ENCODE assay signal across 35 cellular contexts in the genomic region with DNA sequence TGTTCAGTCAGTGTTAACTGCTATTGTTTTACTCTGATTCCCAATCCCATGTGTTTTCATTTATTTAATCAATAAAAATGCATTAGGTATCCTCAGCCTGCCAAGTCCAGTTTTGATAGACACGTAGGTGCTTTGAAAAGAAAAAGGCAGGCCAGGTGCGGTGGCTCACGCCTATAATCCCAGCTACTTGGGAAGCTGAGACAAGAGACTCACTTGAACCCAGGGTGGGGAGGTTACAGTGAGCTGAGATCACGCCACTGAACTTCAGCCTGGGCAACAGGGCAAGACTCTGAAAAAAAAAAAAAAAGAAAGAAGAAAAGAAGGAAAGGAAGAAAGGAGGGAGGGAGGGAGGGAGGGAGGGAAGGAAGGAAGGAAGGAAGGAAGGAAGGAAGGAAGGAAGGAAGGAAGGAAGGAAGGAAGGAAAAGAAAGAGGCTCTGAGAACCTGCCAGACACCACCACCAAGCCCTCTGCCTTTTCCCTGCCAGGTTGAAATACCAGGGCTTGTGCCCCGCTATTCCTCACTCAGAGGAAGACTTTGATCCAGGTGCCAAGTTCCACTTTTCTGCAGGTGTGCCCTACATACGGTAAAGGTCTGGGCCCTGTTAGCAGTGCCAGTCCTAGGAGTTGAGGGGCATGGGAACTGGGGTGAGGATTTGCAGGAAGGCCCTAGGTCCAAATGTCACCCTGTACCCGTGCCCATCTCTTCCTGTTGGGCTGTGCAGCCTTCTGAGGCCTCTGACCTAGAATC. TPM values are rescaled to one million over a fixed set of nuclear protein-coding genes. Genes with fewer than 3 reads are reported as not detected.
"Had no signal": no experiment of that assay in that cellular context is flagged by ENCODE, and none has a peak within 500 bp of the region (broad histone marks: within the 10 kb centered on the region; RNA-seq: fewer than 3 reads in every experiment).

No MANE protein-coding gene starts in this region.

- DNase-seq: activated CD4-positive, alpha-beta T cell treated with anti-CD3 and anti-CD28 coated beads for 36 hours; activated CD4-positive, alpha-beta T cell treated with anti-CD3 and anti-CD28 coated beads, Interleukin-2, amount 10 ng/mL, durations not matched to agents 7 days and 5 days; activated CD4-positive, alpha-beta T cell treated with anti-CD3 and anti-CD28 coated beads, Interleukin-2, amount 50 U/mL, for 48 hours; activated CD8-positive, alpha-beta T cell treated with anti-CD3 and anti-CD28 coated beads, Interleukin-2, amount 10 ng/mL, durations not matched to agents 7 days and 5 days; activated gamma-delta T cell; activated naive CD4-positive, alpha-beta T cell treated with Interleukin-2 at 50 U/mL for 16 hours; activated naive CD8-positive, alpha-beta T cell treated with anti-CD3 and anti-CD28 coated beads, Interleukin-2, amount 50 U/mL, for 24 hours; activated T-cell treated with anti-CD3 and anti-CD28 coated beads, Interleukin-2, amount 50 U/mL, for 24 hours; anterior cingulate cortex; caudate nucleus; cerebellar nuclear complex; NCI-H1436 treated with DMSO at 0.1 percent for 48 hours; NCI-H1694 treated with DMSO at 0.1 percent for 48 hours; NCI-H2029; NCI-H2171 treated with DMSO at 0.1 percent for 48 hours; NCI-H2227 treated with DMSO at 0.1 percent for 48 hours; NCI-H446; NCI-H510A treated with DMSO at 0.1 percent for 48 hours; NCI-H526 treated with DMSO at 0.1 percent for 48 hours; NCI-H82; PC-9; Right ventricle myocardium superior had no signal

- H3K36me3 Mint-ChIP-seq: activated naive CD8-positive, alpha-beta T cell; brain; WTC11 had no signal

- H3K27ac Mint-ChIP-seq: activated CD4-positive, alpha-beta T cell treated with anti-CD3 and anti-CD28 coated beads for 36 hours; activated CD4-positive, alpha-beta T cell treated with anti-CD3 and anti-CD28 coated beads, Interleukin-2, amount 10 ng/mL, durations not matched to agents 7 days and 5 days; activated CD8-positive, alpha-beta T cell treated with anti-CD3 and anti-CD28 coated beads, Interleukin-2, amount 10 ng/mL, durations not matched to agents 7 days and 5 days; activated naive CD8-positive, alpha-beta T cell; activated naive CD8-positive, alpha-beta T cell treated with anti-CD3 and anti-CD28 coated beads, Interleukin-2, amount 50 U/mL, for 24 hours; activated T-cell treated with anti-CD3 and anti-CD28 coated beads, Interleukin-2, amount 50 U/mL, for 24 hours; activated T-helper 2 cell treated with anti-CD3 and anti-CD28 coated beads, Interferon-gamma antibody, Interleukin-2, Interleukin-4, amounts not matched to agents 10 μg/mL and 5 μg/mL and 100 μg/mL, durations not matched to agents 14 hours and 24 hours and 36 hours; brain; T-helper 1 cell treated with Interleukin-12 subunit alpha and Interleukin-12 subunit beta and Interleukin-4 antibody, amounts not matched to agents 30 μg/mL and 1 μg/mL, for 36 hours; T-helper 2 cell treated with Interferon-gamma antibody and Interleukin-4, amounts not matched to agents 5 μg/mL and 100 μg/mL, for 36 hours; WTC11 had no signal

- H3K4me3 ChIP-seq: K562, PC-9 had no signal

- H3K4me2 ChIP-seq: PC-9 had no signal

- H2AFZ ChIP-seq: PC-9 had no signal

- H3K4me1 Mint-ChIP-seq: activated CD4-positive, alpha-beta T cell treated with anti-CD3 and anti-CD28 coated beads, Interleukin-2, amount 10 ng/mL, durations not matched to agents 7 days and 5 days; brain; WTC11 had no signal

- FAIRE-seq: bronchial epithelial cell, K562, RCC 7860, TTC549 had no signal

- H3K27ac ChIP-seq: PC-9, RWPE1 had no signal

- H3K4me3 Mint-ChIP-seq: activated CD4-positive, alpha-beta T cell treated with anti-CD3 and anti-CD28 coated beads for 36 hours; activated CD4-positive, alpha-beta T cell treated with anti-CD3 and anti-CD28 coated beads, Interleukin-2, amount 10 ng/mL, durations not matched to agents 7 days and 5 days; activated CD8-positive, alpha-beta T cell treated with anti-CD3 and anti-CD28 coated beads, Interleukin-2, amount 10 ng/mL, durations not matched to agents 7 days and 5 days; activated naive CD8-positive, alpha-beta T cell; activated naive CD8-positive, alpha-beta T cell treated with anti-CD3 and anti-CD28 coated beads, Interleukin-2, amount 50 U/mL, for 24 hours; activated T-cell treated with anti-CD3 and anti-CD28 coated beads, Interleukin-2, amount 50 U/mL, for 24 hours; brain; T-helper 1 cell treated with Interleukin-12 subunit alpha and Interleukin-12 subunit beta and Interleukin-4 antibody, amounts not matched to agents 30 μg/mL and 1 μg/mL, for 36 hours; T-helper 2 cell treated with Interferon-gamma antibody and Interleukin-4, amounts not matched to agents 5 μg/mL and 100 μg/mL, for 36 hours; WTC11 had no signal

- H3K9me3 Mint-ChIP-seq: activated CD4-positive, alpha-beta T cell treated with anti-CD3 and anti-CD28 coated beads, Interleukin-2, amount 10 ng/mL, durations not matched to agents 7 days and 5 days; activated naive CD8-positive, alpha-beta T cell treated with anti-CD3 and anti-CD28 coated beads, Interleukin-2, amount 50 U/mL, for 24 hours; activated T-cell treated with anti-CD3 and anti-CD28 coated beads, Interleukin-2, amount 50 U/mL, for 24 hours; activated T-helper 2 cell treated with anti-CD3 and anti-CD28 coated beads, Interferon-gamma antibody, Interleukin-2, Interleukin-4, amounts not matched to agents 10 μg/mL and 5 μg/mL and 100 μg/mL, durations not matched to agents 14 hours and 24 hours and 36 hours; T-helper 1 cell treated with Interleukin-12 subunit alpha and Interleukin-12 subunit beta and Interleukin-4 antibody, amounts not matched to agents 30 μg/mL and 1 μg/mL, for 36 hours; T-helper 2 cell treated with Interferon-gamma antibody and Interleukin-4, amounts not matched to agents 5 μg/mL and 100 μg/mL, for 36 hours; WTC11 had no signal

RNA-seq across cellular contexts. Expression of a gene that starts 10.1 kb away (rescaled TPM):
- total RNA-seq: activated CD4-positive, alpha-beta T cell treated with anti-CD3 and anti-CD28 coated beads for 36 hours; activated CD4-positive, alpha-beta T cell treated with anti-CD3 and anti-CD28 coated beads, Interleukin-2, amount 10 ng/mL, durations not matched to agents 7 days and 5 days; activated CD8-positive, alpha-beta T cell treated with anti-CD3 and anti-CD28 coated beads, Interleukin-2, amount 10 ng/mL, durations not matched to agents 7 days and 5 days; activated T-helper 2 cell treated with anti-CD3 and anti-CD28 coated beads, Interferon-gamma antibody, Interleukin-2, Interleukin-4, amounts not matched to agents 10 μg/mL and 5 μg/mL and 100 μg/mL, durations not matched to agents 14 hours and 24 hours and 36 hours; bronchial epithelial cell; K562; MCF 10A; OCI-LY7; PC-9; Right ventricle myocardium superior had no signal
- polyA plus RNA-seq: K562 had no signal

RNA-seq across cellular contexts. Expression of a gene that starts 36.2 kb away (rescaled TPM):
- total RNA-seq: activated T-helper 2 cell treated with anti-CD3 and anti-CD28 coated beads, Interferon-gamma antibody, Interleukin-2, Interleukin-4, amounts not matched to agents 10 μg/mL and 5 μg/mL and 100 μg/mL, durations not matched to agents 14 hours and 24 hours and 36 hours; bronchial epithelial cell had no signal
